ENCODE assay signal across 2 cellular contexts in the genomic region with DNA sequence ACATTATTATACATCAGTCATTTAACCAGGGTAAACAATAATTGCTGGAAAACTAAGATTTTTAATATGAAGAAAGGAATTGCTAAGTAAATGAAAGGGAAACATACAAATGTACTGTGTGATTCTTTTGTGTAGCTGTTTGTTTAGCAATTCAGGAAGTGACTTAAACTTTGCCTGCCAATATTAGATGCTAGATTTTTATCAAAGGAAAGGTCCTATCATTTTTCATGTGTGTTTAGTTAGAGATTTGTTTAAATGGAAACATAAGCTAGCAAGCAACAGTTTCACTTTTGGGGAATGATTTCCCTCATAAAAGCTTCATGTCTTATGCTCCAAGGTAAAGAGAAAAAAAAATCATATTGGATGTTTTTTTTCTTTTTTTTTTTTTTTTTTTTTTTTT.
TF ChIP-seq lines count a peak whose summit lies in the region.

No MANE protein-coding gene starts in this region.

TF ChIP-seq in SK-N-SH treated with all-trans-retinoic acid at 6 μM for 48 hours, 23 proteins besides CTCF, POLR2A, EP300 and RAD21 (continued from another document):
- TF ChIP-seq, protein P1, sequence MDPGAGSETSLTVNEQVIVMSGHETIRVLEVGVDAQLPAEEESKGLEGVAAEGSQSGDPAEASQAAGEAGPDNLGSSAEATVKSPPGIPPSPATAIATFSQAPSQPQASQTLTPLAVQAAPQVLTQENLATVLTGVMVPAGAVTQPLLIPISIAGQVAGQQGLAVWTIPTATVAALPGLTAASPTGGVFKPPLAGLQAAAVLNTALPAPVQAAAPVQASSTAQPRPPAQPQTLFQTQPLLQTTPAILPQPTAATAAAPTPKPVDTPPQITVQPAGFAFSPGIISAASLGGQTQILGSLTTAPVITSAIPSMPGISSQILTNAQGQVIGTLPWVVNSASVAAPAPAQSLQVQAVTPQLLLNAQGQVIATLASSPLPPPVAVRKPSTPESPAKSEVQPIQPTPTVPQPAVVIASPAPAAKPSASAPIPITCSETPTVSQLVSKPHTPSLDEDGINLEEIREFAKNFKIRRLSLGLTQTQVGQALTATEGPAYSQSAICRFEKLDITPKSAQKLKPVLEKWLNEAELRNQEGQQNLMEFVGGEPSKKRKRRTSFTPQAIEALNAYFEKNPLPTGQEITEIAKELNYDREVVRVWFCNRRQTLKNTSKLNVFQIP (CRISPR knock-in tag; IDR thresholded peaks at IDR 0.05; ENCODE audit: borderline replicate concordance, low read depth) = no peak
- TF ChIP-seq TCF4 (CRISPR knock-in tag; IDR thresholded peaks at IDR 0.05; ENCODE audit: borderline replicate concordance) (peak; percentile 18; the same call in 1 of the 2 replicates), GLIS3 (CRISPR knock-in tag; IDR thresholded peaks at IDR 0.05) (no peak), ZNF565 (CRISPR knock-in tag; conservative IDR thresholded peaks at IDR 0.05; ENCODE audit: low read depth) (no peak), ESRRG (CRISPR knock-in tag; IDR thresholded peaks at IDR 0.05) (no peak)

TF ChIP-seq in SK-N-SH, 30 proteins besides CTCF, POLR2A, EP300 and RAD21 (continued from another document):
- TF ChIP-seq, protein P2, sequence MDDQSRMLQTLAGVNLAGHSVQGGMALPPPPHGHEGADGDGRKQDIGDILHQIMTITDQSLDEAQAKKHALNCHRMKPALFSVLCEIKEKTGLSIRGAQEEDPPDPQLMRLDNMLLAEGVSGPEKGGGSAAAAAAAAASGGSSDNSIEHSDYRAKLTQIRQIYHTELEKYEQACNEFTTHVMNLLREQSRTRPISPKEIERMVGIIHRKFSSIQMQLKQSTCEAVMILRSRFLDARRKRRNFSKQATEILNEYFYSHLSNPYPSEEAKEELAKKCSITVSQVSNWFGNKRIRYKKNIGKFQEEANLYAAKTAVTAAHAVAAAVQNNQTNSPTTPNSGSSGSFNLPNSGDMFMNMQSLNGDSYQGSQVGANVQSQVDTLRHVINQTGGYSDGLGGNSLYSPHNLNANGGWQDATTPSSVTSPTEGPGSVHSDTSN (IDR thresholded peaks at IDR 0.05) = no peak
TF ChIP-seq in SK-N-SH: peak in this region for 0.
